In genomic region chr15:29346998-29347397, GRCh38 we compare ENCODE assay signal across 7 cellular contexts.
"Had no signal": no experiment of that assay in that cellular context is flagged by ENCODE, and none has a peak within 500 bp of the region (broad histone marks: within the 10 kb centered on the region; RNA-seq: fewer than 3 reads in every experiment).

No MANE protein-coding gene starts in this region.

- H3K4me3 ChIP-seq: GM23338 had no signal

- FAIRE-seq: H1, H54, HepG2 had no signal

- DNase-seq: H9, HCEC 1CT had no signal

- ATAC-seq: HepG2 had no signal

- H3K27ac ChIP-seq: HL-60 had no signal
